23 cellular contexts compared by ENCODE assay signal in the genomic region with DNA sequence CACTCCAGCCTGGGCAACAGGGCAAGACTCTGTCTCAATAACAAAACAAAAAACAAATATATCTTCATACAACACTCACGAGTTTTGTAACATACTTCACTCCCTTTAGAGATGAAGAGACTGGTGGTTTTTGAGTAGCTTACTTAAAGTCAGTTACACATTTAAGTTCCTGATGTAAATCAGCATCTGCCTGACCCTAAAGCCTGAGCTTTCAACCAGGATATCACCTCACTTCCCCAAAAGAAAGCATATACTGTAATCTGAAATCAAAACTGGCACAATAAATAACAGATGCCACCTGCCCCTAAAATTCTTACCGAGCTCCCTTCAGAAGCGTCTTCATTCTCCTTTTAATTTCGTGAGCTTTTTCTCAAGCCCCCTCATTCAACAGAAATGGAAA.
"Had no signal": no experiment of that assay in that cellular context is flagged by ENCODE, and none has a peak within 500 bp of the region (broad histone marks: within the 10 kb centered on the region; RNA-seq: fewer than 3 reads in every experiment).

No MANE protein-coding gene starts in this region.

- H3K27ac Mint-ChIP-seq: activated CD4-positive, alpha-beta memory T cell treated with anti-CD3 and anti-CD28 coated beads, Interleukin-2, amount 10 ng/mL, durations not matched to agents 7 days and 5 days; activated naive CD4-positive, alpha-beta T cell treated with anti-CD3 and anti-CD28 coated beads for 36 hours; activated naive CD8-positive, alpha-beta T cell; activated T-helper 17 cell treated with anti-CD3 and anti-CD28 coated beads, Interleukin-2, amount 50 U/mL, for 72 hours; T-helper 17 cell had no signal

- H3K9me3 Mint-ChIP-seq: activated naive CD4-positive, alpha-beta T cell treated with anti-CD3 and anti-CD28 coated beads for 36 hours had no signal

- H3K27ac ChIP-seq: brain microvascular endothelial cell, cardiac muscle cell had no signal

- ATAC-seq: activated T-helper 17 cell treated with anti-CD3 and anti-CD28 coated beads, Interleukin-2, amount 50 U/mL, for 72 hours; T-helper 17 cell had no signal

- H3K4me1 Mint-ChIP-seq: activated CD4-positive, alpha-beta memory T cell treated with anti-CD3 and anti-CD28 coated beads, Interleukin-2, amount 10 ng/mL, durations not matched to agents 7 days and 5 days; activated T-helper 17 cell treated with anti-CD3 and anti-CD28 coated beads, Interleukin-2, amount 50 U/mL, for 72 hours; T-helper 17 cell had no signal

- H3K4me3 Mint-ChIP-seq: activated CD4-positive, alpha-beta memory T cell treated with anti-CD3 and anti-CD28 coated beads, Interleukin-2, amount 10 ng/mL, durations not matched to agents 7 days and 5 days; activated naive CD4-positive, alpha-beta T cell treated with anti-CD3 and anti-CD28 coated beads for 36 hours; activated naive CD8-positive, alpha-beta T cell; activated T-helper 17 cell treated with anti-CD3 and anti-CD28 coated beads, Interleukin-2, amount 50 U/mL, for 72 hours; T-helper 17 cell had no signal

- H3K36me3 Mint-ChIP-seq: activated naive CD8-positive, alpha-beta T cell had no signal

- H3K27me3 Mint-ChIP-seq: activated CD4-positive, alpha-beta memory T cell treated with anti-CD3 and anti-CD28 coated beads, Interleukin-2, amount 10 ng/mL, durations not matched to agents 7 days and 5 days had no signal

- H3K36me3 ChIP-seq: brain microvascular endothelial cell, cardiac muscle cell had no signal

- H3K27me3 ChIP-seq: brain microvascular endothelial cell, cardiac muscle cell had no signal

- H3K4me3 ChIP-seq: cardiac muscle cell had no signal

- DNase-seq: activated CD4-positive, alpha-beta memory T cell treated with anti-CD3 and anti-CD28 coated beads, Interleukin-2, amount 10 ng/mL, durations not matched to agents 7 days and 5 days; activated CD4-positive, alpha-beta T cell treated with anti-CD3 and anti-CD28 coated beads, Interleukin-2, amount 50 U/mL, for 1 hour; activated CD4-positive, CD25-positive, alpha-beta regulatory T cell; activated gamma-delta T cell; activated naive CD4-positive, alpha-beta T cell treated with anti-CD3 and anti-CD28 coated beads for 36 hours; activated T-cell treated with anti-CD3 and anti-CD28 coated beads for 4 hours; activated T-cell treated with anti-CD3 and anti-CD28 coated beads, Interleukin-2, amount 50 U/mL, for 48 hours; amygdala; brain microvascular endothelial cell; Karpas-422; MM.1S; NCI-H1092; NCI-H1417 treated with DMSO at 0.1 percent for 48 hours; NCI-H1694 treated with DMSO at 0.1 percent for 48 hours; NCI-H2029 treated with DMSO at 0.1 percent for 48 hours; NCI-H446; NCI-H524; SIG-M5; T-helper 17 cell; T-helper 9 cell had no signal
